ENCODE assay signal across 8 cellular contexts in genomic region chr2:65437392-65438135, GRCh38. TPM values are rescaled to one million over a fixed set of nuclear protein-coding genes. Genes with fewer than 3 reads are reported as not detected.
A peak's percentile ranks its signal among the peaks of the same experiment; 100 is the strongest.
DNase-seq lines count a peak whose midpoint lies in the region; ATAC-seq and TF ChIP-seq lines count a peak whose summit lies in the region.

No MANE protein-coding gene starts in this region.

- no peak for ATAC-seq in HG02588 (IDR thresholded peaks at IDR 0.05; ENCODE audit: unreplicated experiment)

- peak overlapping the region; percentile 86 for H3K27ac Mint-ChIP-seq in glutamatergic neuron (ENCODE audit: unreplicated experiment)
- no peak overlapping the region for H3K27ac Mint-ChIP-seq in activated T-cell treated with anti-CD3 and anti-CD28 coated beads, Interleukin-2, amount 50 U/mL, for 24 hours

- DNase-seq in ELF-1 (ENCODE audit: low read depth, low spot score) (peak; percentile 88), glutamatergic neuron (peak; percentile 31), SIG-M5 treated with dmso at 0.1 percent for 504 hours (lab: John Stamatoyannopoulos, UW; ENCODE audit: unreplicated experiment) (no peak), NCI-H2196 (lab: John Stamatoyannopoulos, UW; ENCODE audit: unreplicated experiment) (no peak)
- no peak for DNase-seq in activated T-cell treated with anti-CD3 and anti-CD28 coated beads, Interleukin-2, amount 50 U/mL, for 24 hours

- no peaks in the 10 kb centered on the region for H3K27me3 ChIP-seq in rectal smooth muscle tissue (ENCODE audit: control insufficient read depth, insufficient read depth, low read length)

- peaks cover 5% of the 10 kb centered on the region for H3K4me1 ChIP-seq in rectal smooth muscle tissue (ENCODE audit: control insufficient read depth, insufficient read depth, low read length)

- H3K9me3 Mint-ChIP-seq in glutamatergic neuron (ENCODE audit: unreplicated experiment), result peaks cover 10% of the 10 kb centered on the region
- no peaks in the 10 kb centered on the region for H3K9me3 Mint-ChIP-seq in activated T-cell treated with anti-CD3 and anti-CD28 coated beads, Interleukin-2, amount 50 U/mL, for 24 hours

- TF ChIP-seq CTCF in VCaP (conservative IDR thresholded peaks at IDR 0.05) (no peak), glutamatergic neuron (IDR thresholded peaks at IDR 0.05; ENCODE audit: partially characterized antibody, unreplicated experiment) (no peak)

- no peak overlapping the region for H3K9ac ChIP-seq in rectal smooth muscle tissue (ENCODE audit: low read length)

- no peak overlapping the region for H3K4me3 ChIP-seq in rectal smooth muscle tissue (ENCODE audit: low read length)

- peaks cover 23% of the 10 kb centered on the region for H3K4me1 Mint-ChIP-seq in glutamatergic neuron (ENCODE audit: low read depth, unreplicated experiment)
- peaks cover 24% of the 10 kb centered on the region for H3K4me1 Mint-ChIP-seq in activated T-cell treated with anti-CD3 and anti-CD28 coated beads, Interleukin-2, amount 50 U/mL, for 24 hours (ENCODE audit: low read depth)

- H3K27me3 Mint-ChIP-seq in glutamatergic neuron (ENCODE audit: unreplicated experiment), result peaks cover 7% of the 10 kb centered on the region
- peaks cover 74% of the 10 kb centered on the region for H3K27me3 Mint-ChIP-seq in activated T-cell treated with anti-CD3 and anti-CD28 coated beads, Interleukin-2, amount 50 U/mL, for 24 hours

- H3K4me3 Mint-ChIP-seq in glutamatergic neuron (ENCODE audit: unreplicated experiment), result peak overlapping the region; percentile 100
- H3K4me3 Mint-ChIP-seq in activated T-cell treated with anti-CD3 and anti-CD28 coated beads, Interleukin-2, amount 50 U/mL, for 24 hours, result no peak overlapping the region

- H3K36me3 Mint-ChIP-seq in glutamatergic neuron (ENCODE audit: unreplicated experiment), result peaks cover 5% of the 10 kb centered on the region
- H3K36me3 Mint-ChIP-seq in activated T-cell treated with anti-CD3 and anti-CD28 coated beads, Interleukin-2, amount 50 U/mL, for 24 hours (ENCODE audit: low read depth), result peaks cover under 1% of the 10 kb centered on the region

- no peaks in the 10 kb centered on the region for H3K36me3 ChIP-seq in rectal smooth muscle tissue (ENCODE audit: control insufficient read depth, insufficient read depth, low read length)

- peak overlapping the region; percentile 98 for H3K27ac ChIP-seq in VCaP
- H3K27ac ChIP-seq in rectal smooth muscle tissue (ENCODE audit: low read depth, low read length), result peak overlapping the region; percentile 92

RNA-seq across cellular contexts. Expression of gene SPRED2, which starts 5.2 kb away (rescaled TPM):
- total RNA-seq in glutamatergic neuron (ENCODE audit: unreplicated experiment), result 54.5 TPM

Comparison
In these comparisons a context has a peak if more than half of its experiments do, and no peak if none do; other contexts are left out.
1. DNase-seq: peak in ELF-1 (single experiment) and glutamatergic neuron (single experiment); none in SIG-M5 treated with dmso at 0.1 percent for 504 hours (single experiment), activated T-cell treated with anti-CD3 and anti-CD28 coated beads, Interleukin-2, amount 50 U/mL, for 24 hours (single experiment) and NCI-H2196 (single experiment).